9 cellular contexts compared by ENCODE assay signal in the genomic region with DNA sequence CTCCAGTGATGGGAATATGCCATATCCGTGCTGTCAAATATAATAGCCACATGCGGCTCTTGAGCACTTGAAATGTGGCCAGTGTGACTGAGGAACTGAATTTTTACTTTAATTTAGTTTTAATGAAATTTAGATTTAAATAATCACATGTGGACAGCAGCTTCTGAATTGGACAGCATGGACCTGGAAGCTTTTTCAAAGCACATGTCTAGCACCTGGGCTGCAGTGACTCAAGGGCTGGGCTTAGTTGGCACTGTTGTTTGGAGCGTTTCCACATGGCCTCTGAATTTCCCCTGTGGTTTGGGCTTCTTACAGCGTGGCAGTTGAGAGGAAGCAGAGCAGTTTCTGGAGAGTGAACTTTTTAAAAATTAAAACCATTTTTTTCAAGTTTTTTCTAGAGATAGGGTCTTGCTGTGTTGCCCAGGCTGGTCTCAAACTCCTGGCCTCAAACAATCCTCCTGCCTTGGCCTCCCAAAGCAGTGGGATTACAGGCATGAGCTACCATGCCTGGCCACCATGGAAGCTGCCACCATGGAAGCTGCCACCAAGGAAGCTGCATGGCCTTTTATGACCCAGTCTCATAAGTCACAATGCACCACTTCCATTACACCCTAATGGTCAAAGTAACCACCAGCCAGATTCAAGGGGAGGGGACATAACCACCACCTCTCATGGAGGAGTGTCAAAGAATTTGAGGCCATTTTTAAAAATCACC. TPM values are rescaled to one million over a fixed set of nuclear protein-coding genes. Genes with fewer than 3 reads are reported as not detected.
A peak's percentile ranks its signal among the peaks of the same experiment; 100 is the strongest.
DNase-seq lines count a peak whose midpoint lies in the region; ATAC-seq and TF ChIP-seq lines count a peak whose summit lies in the region.
"Had no signal": no experiment of that assay in that cellular context is flagged by ENCODE, and none has a peak within 500 bp of the region (broad histone marks: within the 10 kb centered on the region; RNA-seq: fewer than 3 reads in every experiment).

No MANE protein-coding gene starts in this region.

- intact Hi-C loops in left lung (cut with DNase I) = no loop called here

- H3K9me3 ChIP-seq in left lung = no peaks in the 10 kb centered on the region

- H3K4me1 Mint-ChIP-seq in activated naive CD4-positive, alpha-beta T cell treated with anti-CD3 and anti-CD28 coated beads, Interleukin-2, amount 10 ng/mL, durations not matched to agents 7 days and 5 days = peaks cover 54% of the 10 kb centered on the region

- peak; percentile 14 for ATAC-seq in left lung
- ATAC-seq in GM21360 (IDR thresholded peaks at IDR 0.05; ENCODE audit: unreplicated experiment) = no peak
- ATAC-seq in HG02970 (IDR thresholded peaks at IDR 0.05; ENCODE audit: low FRiP score, unreplicated experiment) = no peak

- no peak overlapping the region for H3K4me3 Mint-ChIP-seq in activated naive CD4-positive, alpha-beta T cell treated with anti-CD3 and anti-CD28 coated beads, Interleukin-2, amount 10 ng/mL, durations not matched to agents 7 days and 5 days

- H3K27ac ChIP-seq in left lung = no peak overlapping the region

- DNase-seq in stimulated activated CD4-positive, alpha-beta T cell treated with anti-CD3 and anti-CD28 coated beads, Interleukin-12 subunit alpha, Interleukin-12 subunit beta, amount 100 ng/mL, for 4 hours = peak; percentile 28
- no peak for DNase-seq in stimulated activated CD4-positive, alpha-beta T cell treated with anti-CD3 and anti-CD28 coated beads, Interleukin-2, amount 100 ng/mL, for 48 hours
- DNase-seq in activated naive CD4-positive, alpha-beta T cell treated with anti-CD3 and anti-CD28 coated beads, Interleukin-2, amount 10 ng/mL, durations not matched to agents 7 days and 5 days = peak; percentile 65
- DNase-seq in left lung (no peak), mucosa of gallbladder (ENCODE audit: low spot score) (no peak), NCI-H128 (lab: John Stamatoyannopoulos, UW; ENCODE audit: unreplicated experiment) (no peak)

- H3K36me3 Mint-ChIP-seq in activated naive CD4-positive, alpha-beta T cell treated with anti-CD3 and anti-CD28 coated beads, Interleukin-2, amount 10 ng/mL, durations not matched to agents 7 days and 5 days = peaks cover 14% of the 10 kb centered on the region

- CTCF ChIA-PET in activated naive CD4-positive, alpha-beta T cell treated with anti-CD3 and anti-CD28 coated beads, Interleukin-2, amount 10 ng/mL, durations not matched to agents 7 days and 5 days (lab: Charles Lee) = interaction anchor here (0.8 to 1.8 kb wide), 5 partner anchors 20 to 76 kb away, joined by 3 to 5 read pairs (median 3); no protein-coding TSS in a partner anchor

- no peaks in the 10 kb centered on the region for H3K36me3 ChIP-seq in left lung

- peaks cover 0 to 26% of the 10 kb centered on the region in 2 donors for H3K4me1 ChIP-seq in left lung

- no peak for TF ChIP-seq CTCF in left lung (IDR thresholded peaks at IDR 0.05)

- H3K27me3 ChIP-seq in left lung = no peaks in the 10 kb centered on the region

- peak overlapping the region; percentile 81 for H3K27ac Mint-ChIP-seq in activated naive CD4-positive, alpha-beta T cell treated with anti-CD3 and anti-CD28 coated beads, Interleukin-2, amount 10 ng/mL, durations not matched to agents 7 days and 5 days

- no peaks in the 10 kb centered on the region for H3K9me3 Mint-ChIP-seq in activated naive CD4-positive, alpha-beta T cell treated with anti-CD3 and anti-CD28 coated beads, Interleukin-2, amount 10 ng/mL, durations not matched to agents 7 days and 5 days

- H3K27me3 Mint-ChIP-seq in activated naive CD4-positive, alpha-beta T cell treated with anti-CD3 and anti-CD28 coated beads, Interleukin-2, amount 10 ng/mL, durations not matched to agents 7 days and 5 days = peaks cover 25% of the 10 kb centered on the region

- H3K4me3 ChIP-seq in left lung = no peak overlapping the region
- H3K4me3 ChIP-seq: lung had no signal

RNA-seq across cellular contexts. Expression of gene TOB1, which starts 6.7 kb away (rescaled TPM):
- total RNA-seq in left lung (10 to 100 TPM; 53.4 to 81.1 TPM), mucosa of gallbladder (134 TPM)

RNA-seq across cellular contexts. Expression of gene WFIKKN2, which starts 37.5 kb away (rescaled TPM):
- total RNA-seq in left lung (not detected), mucosa of gallbladder (0.63 TPM)

Comparison
In these comparisons a context has a peak if more than half of its experiments do, and no peak if none do; other contexts are left out.
1. DNase-seq: peak in stimulated activated CD4-positive, alpha-beta T cell treated with anti-CD3 and anti-CD28 coated beads, Interleukin-12 subunit alpha, Interleukin-12 subunit beta, amount 100 ng/mL, for 4 hours (single experiment) and activated naive CD4-positive, alpha-beta T cell treated with anti-CD3 and anti-CD28 coated beads, Interleukin-2, amount 10 ng/mL, durations not matched to agents 7 days and 5 days (single experiment); none in stimulated activated CD4-positive, alpha-beta T cell treated with anti-CD3 and anti-CD28 coated beads, Interleukin-2, amount 100 ng/mL, for 48 hours (0 of 2), left lung (0 of 2), mucosa of gallbladder (single experiment) and NCI-H128 (single experiment).